15 cellular contexts compared by ENCODE assay signal in the genomic region with DNA sequence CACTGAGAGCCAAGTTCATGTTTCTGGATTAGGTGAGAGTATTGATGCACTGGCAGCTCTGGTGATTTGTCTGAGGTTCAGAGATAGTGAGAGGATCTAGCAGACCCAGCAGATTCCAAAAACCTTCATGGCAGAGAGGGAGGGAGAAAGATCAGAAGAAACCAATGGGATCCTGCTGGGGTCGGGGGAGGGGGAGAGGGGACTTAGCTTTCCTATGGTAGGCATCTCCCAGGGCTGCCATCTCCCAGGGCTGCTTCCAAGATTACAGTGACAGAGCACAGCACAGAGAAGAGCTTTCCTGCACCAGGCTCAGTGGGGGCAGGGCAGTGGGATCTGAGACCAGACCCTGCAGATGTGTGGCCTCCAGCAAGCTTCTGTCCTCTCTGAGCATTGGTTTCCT.
A peak's percentile ranks its signal among the peaks of the same experiment; 100 is the strongest.
DNase-seq lines count a peak whose midpoint lies in the region; ATAC-seq and TF ChIP-seq lines count a peak whose summit lies in the region.
"Had no signal": no experiment of that assay in that cellular context is flagged by ENCODE, and none has a peak within 500 bp of the region (broad histone marks: within the 10 kb centered on the region; RNA-seq: fewer than 3 reads in every experiment).

No MANE protein-coding gene starts in this region.

- no peak overlapping the region for H4K91ac ChIP-seq in H9 (ENCODE audit: insufficient read length, low read depth, low read length)

- no peaks in the 10 kb centered on the region for H3K79me2 ChIP-seq in H9 (ENCODE audit: insufficient read depth, low read length)

- H2AK5ac ChIP-seq in H9 (ENCODE audit: insufficient read length, low read length): no peak overlapping the region

- H3K23me2 ChIP-seq in H9 (ENCODE audit: insufficient read length, low read depth, low read length, poor library complexity, severe bottlenecking): no peaks in the 10 kb centered on the region

- no peak for TF ChIP-seq CTCF in H9 (conservative IDR thresholded peaks at IDR 0.05)
- no peak for TF ChIP-seq CTCF in endodermal cell (conservative IDR thresholded peaks at IDR 0.05)
- no peak for TF ChIP-seq CTCF in lung (IDR thresholded peaks at IDR 0.05; ENCODE audit: control extremely low read depth, extremely low read depth)

- H3K36me3 ChIP-seq in endodermal cell (ENCODE audit: control insufficient read depth, insufficient read depth, low read length) (no peaks in the 10 kb centered on the region), lung (ENCODE audit: control insufficient read depth in 2 of 2, insufficient read depth in 2 of 2, low read length in 2 of 2) (no peaks in the 10 kb centered on the region)
- H3K36me3 ChIP-seq: HAP-1 had no signal

- no peak overlapping the region for H4K5ac ChIP-seq in H9 (ENCODE audit: insufficient read length, low read depth, low read length)

- H3K9ac ChIP-seq in H9 (ENCODE audit: extremely low read depth, insufficient read length, low read length) (no peak overlapping the region), endodermal cell (ENCODE audit: extremely low read depth, low read length, poor library complexity, severe bottlenecking) (no peak overlapping the region)

- H3K27me3 Mint-ChIP-seq in H9 (ENCODE audit: low read depth) (peaks cover 2% of the 10 kb centered on the region), endodermal cell (ENCODE audit: insufficient read depth) (peaks cover 26% of the 10 kb centered on the region)
- H3K27me3 Mint-ChIP-seq: CD4-positive, alpha-beta memory T cell had no signal

- H3K4me1 Mint-ChIP-seq in H9 (peaks cover 4 to 7% of the 10 kb centered on the region in 2 experiments), endodermal cell (peaks cover 20% of the 10 kb centered on the region)

- H3K27me3 ChIP-seq in H9 (ENCODE audit: insufficient read depth, low read length): no peaks in the 10 kb centered on the region
- H3K27me3 ChIP-seq in endodermal cell (ENCODE audit: control insufficient read depth, insufficient read depth, low read length, poor library complexity, severe bottlenecking): peaks cover 45% of the 10 kb centered on the region
- no peaks in the 10 kb centered on the region for H3K27me3 ChIP-seq in lung (ENCODE audit: control insufficient read depth, insufficient read depth)

- no peak overlapping the region for H3K18ac ChIP-seq in H9 (ENCODE audit: insufficient read length, low read depth, low read length)

- no CpG with 5 or more reads among the region's 1 CpG for WGBS in H9 (ENCODE audit: extremely low coverage, insufficient read length, low lambda C conversion rate)
- WGBS in endodermal cell (ENCODE audit: insufficient coverage in 1 of 2, insufficient read length in 1 of 2), 2 experiments: 67 to 71% methylated on average over 1 of the region's 1 CpG
- 88 to 100% methylated on average over 1 of the region's 1 CpG for WGBS in lung, 2 donors

- H4K20me1 ChIP-seq in H9 (ENCODE audit: control insufficient read depth, insufficient read depth, insufficient read length): no peaks in the 10 kb centered on the region

- H3K79me1 ChIP-seq in H9 (ENCODE audit: insufficient read depth, low read depth, low read length, poor library complexity, severe bottlenecking): no peaks in the 10 kb centered on the region

- H3T11ph ChIP-seq in H9 (ENCODE audit: low read length): no peak overlapping the region

- H3K27ac ChIP-seq in H9 (ENCODE audit: insufficient read length, low read depth, low read length) (no peak overlapping the region), endodermal cell (ENCODE audit: low read depth, low read length) (no peak overlapping the region), lung (ENCODE audit: low read depth in 1 of 2, low read length in 1 of 2) (no peak overlapping the region)

- no peak overlapping the region for H2BK12ac ChIP-seq in H9 (ENCODE audit: insufficient read length, low read depth, low read length)

- H3K36me3 Mint-ChIP-seq in H9 (ENCODE audit: insufficient read depth in 1 of 3, low read depth in 3 of 3) (peaks cover 0 to 9% (median 0%) of the 10 kb centered on the region in 3 experiments; a peak in 3 of 7 replicates), endodermal cell (ENCODE audit: low read depth) (no peaks in the 10 kb centered on the region)

- H2BK15ac ChIP-seq in H9 (ENCODE audit: low read depth, low read length): no peak overlapping the region

- H3K4me3 Mint-ChIP-seq in H9 (no peak overlapping the region), endodermal cell (no peak overlapping the region)
- H3K4me3 Mint-ChIP-seq: CD4-positive, alpha-beta memory T cell; GM23338 had no signal

- H3K14ac ChIP-seq in H9 (ENCODE audit: insufficient read depth, low read length): no peak overlapping the region

- H2BK5ac ChIP-seq in H9 (ENCODE audit: insufficient read length, low read length): no peak overlapping the region

- H2BK20ac ChIP-seq in H9 (ENCODE audit: low read depth, low read length, poor library complexity, severe bottlenecking): no peak overlapping the region

- no peak overlapping the region for H2BK120ac ChIP-seq in H9 (ENCODE audit: low read depth, low read length, poor library complexity, severe bottlenecking)

- H3K9me3 ChIP-seq in H9 (ENCODE audit: control insufficient read depth, low read depth, low read length) (no peaks in the 10 kb centered on the region), endodermal cell (ENCODE audit: control insufficient read depth, low read length) (peaks cover 2% of the 10 kb centered on the region), lung (ENCODE audit: control insufficient read depth in 2 of 2, insufficient read depth in 1 of 2, low read length in 1 of 2) (peaks cover 0 to 7% of the 10 kb centered on the region in 2 donors)
- H3K9me3 ChIP-seq: HAP-1 had no signal

- no peaks in the 10 kb centered on the region for H3K4me1 ChIP-seq in H9 (ENCODE audit: insufficient read depth, low read length)
- peaks cover 3% of the 10 kb centered on the region for H3K4me1 ChIP-seq in endodermal cell (ENCODE audit: control insufficient read depth, insufficient read depth, low read length)
- no peaks in the 10 kb centered on the region for H3K4me1 ChIP-seq in lung (ENCODE audit: control insufficient read depth in 2 of 2, insufficient read depth in 2 of 2, low read length in 2 of 2)
- H3K4me1 ChIP-seq: HAP-1 had no signal

- H4K8ac ChIP-seq in H9 (replicated peaks; ENCODE audit: insufficient read length, low read depth, low read length): no peak overlapping the region

- H3K23ac ChIP-seq in H9 (ENCODE audit: insufficient read length, low read depth, low read length): no peak overlapping the region

- peak; percentile 43 for DNase-seq in ELF-1 (ENCODE audit: low read depth, low spot score)
- DNase-seq in H9: peak; percentile 24
- peak; percentile 74 for DNase-seq in endodermal cell
- DNase-seq in lung (ENCODE audit: low spot score): peak; percentile 13
- DNase-seq in DMS153 treated with DMSO at 0.1 percent for 48 hours (lab: John Stamatoyannopoulos, UW; ENCODE audit: unreplicated experiment): no peak
- DNase-seq in middle frontal gyrus (ENCODE audit: extremely low spot score, low spot score): no peak
- DNase-seq: Calu3; CD4-positive, alpha-beta memory T cell; COR-L47; DND-41; GDM1 had no signal

- H3K9me3 Mint-ChIP-seq in H9: peaks cover 5 to 10% of the 10 kb centered on the region in 2 experiments; a peak in 3 of 5 replicates
- H3K9me3 Mint-ChIP-seq in endodermal cell: peaks cover 5% of the 10 kb centered on the region

- H3K27ac Mint-ChIP-seq in H9: no peak overlapping the region
- H3K27ac Mint-ChIP-seq in endodermal cell: no peak overlapping the region
- H3K27ac Mint-ChIP-seq: GM23338 had no signal

- H3K4ac ChIP-seq in H9 (ENCODE audit: low read depth, low read length): no peak overlapping the region

- ATAC-seq in lung (ENCODE audit: insufficient read depth, low FRiP score) (no peak), HG02642 (IDR thresholded peaks at IDR 0.05; ENCODE audit: poor library complexity, unreplicated experiment) (no peak)
- ATAC-seq: GM12878, GM23338 had no signal

- H3K56ac ChIP-seq in H9 (ENCODE audit: insufficient read length, low read depth, low read length): no peak overlapping the region

- no peak overlapping the region for H3K4me2 ChIP-seq in H9 (ENCODE audit: insufficient read depth, insufficient read length, low read length)
- H3K4me2 ChIP-seq: GM23338 had no signal

- H3K4me3 ChIP-seq in endodermal cell (ENCODE audit: low read length) (no peak overlapping the region), lung (no peak overlapping the region)
- H3K4me3 ChIP-seq: GM12878, GM23338, HAP-1 had no signal

- H2AFZ ChIP-seq in H9 (ENCODE audit: low read length): no peak overlapping the region
- H2AFZ ChIP-seq: GM23338 had no signal

Comparison
In these comparisons a context has a peak if more than half of its experiments do, and no peak if none do; other contexts are left out.
1. DNase-seq: peak in ELF-1 (single experiment), H9 (single experiment), endodermal cell (single experiment) and lung (single experiment); none in DMS153 treated with DMSO at 0.1 percent for 48 hours (single experiment) and middle frontal gyrus (single experiment).